Comparison of ENCODE assay signal across 31 cellular contexts in genomic region chr4:77050962-77051361, GRCh38.
"Had no signal": no experiment of that assay in that cellular context is flagged by ENCODE, and none has a peak within 500 bp of the region (broad histone marks: within the 10 kb centered on the region; RNA-seq: fewer than 3 reads in every experiment).

No MANE protein-coding gene starts in this region.

- H3K27ac Mint-ChIP-seq: activated CD4-positive, alpha-beta memory T cell treated with anti-CD3 and anti-CD28 coated beads for 36 hours; activated CD4-positive, alpha-beta T cell treated with anti-CD3 and anti-CD28 coated beads, Interleukin-2, amount 10 ng/mL, durations not matched to agents 24 days and 14 days; activated CD8-positive, alpha-beta memory T cell treated with anti-CD3 and anti-CD28 coated beads, Interleukin-2, amount 10 ng/mL, durations not matched to agents 7 days and 5 days; activated naive CD4-positive, alpha-beta T cell treated with anti-CD3 and anti-CD28 coated beads for 36 hours; nephron progenitor cell had no signal

- H3K9me3 Mint-ChIP-seq: activated CD4-positive, alpha-beta memory T cell treated with anti-CD3 and anti-CD28 coated beads for 36 hours; activated CD4-positive, alpha-beta T cell treated with anti-CD3 and anti-CD28 coated beads, Interleukin-2, amount 10 ng/mL, durations not matched to agents 24 days and 14 days; activated naive CD4-positive, alpha-beta T cell treated with anti-CD3 and anti-CD28 coated beads for 36 hours; central memory CD8-positive, alpha-beta T cell; nephron progenitor cell; stimulated activated naive B cell treated with anti-CD40 and anti-IgM and Interleukin-4, amounts not matched to agents 10 μg/mL and 1 μg/mL and 100 μg/mL, for 72 hours had no signal

- H3K27ac ChIP-seq: gastrocnemius medialis, hepatocyte, left ventricle myocardium inferior, neutrophil, pancreas, prostate gland, sigmoid colon, thoracic aorta had no signal

- ATAC-seq: activated CD8-positive, alpha-beta memory T cell treated with anti-CD3 and anti-CD28 coated beads, Interleukin-2, amount 10 ng/mL, durations not matched to agents 7 days and 5 days; gastrocnemius medialis; pancreas; stimulated activated naive B cell treated with anti-CD40 and anti-IgM and Interleukin-4, amounts not matched to agents 10 μg/mL and 1 μg/mL and 100 μg/mL, for 72 hours; T-helper 17 cell had no signal

- H3K27me3 Mint-ChIP-seq: activated CD4-positive, alpha-beta memory T cell treated with anti-CD3 and anti-CD28 coated beads for 36 hours; activated CD4-positive, alpha-beta T cell treated with anti-CD3 and anti-CD28 coated beads, Interleukin-2, amount 10 ng/mL, durations not matched to agents 24 days and 14 days; activated CD8-positive, alpha-beta memory T cell treated with anti-CD3 and anti-CD28 coated beads, Interleukin-2, amount 10 ng/mL, durations not matched to agents 7 days and 5 days; central memory CD8-positive, alpha-beta T cell; stimulated activated naive B cell treated with anti-CD40 and anti-IgM and Interleukin-4, amounts not matched to agents 10 μg/mL and 1 μg/mL and 100 μg/mL, for 72 hours; T-helper 17 cell had no signal

- H3K4me1 ChIP-seq: pancreas, prostate gland had no signal

- H3K4me3 ChIP-seq: gastrocnemius medialis, hepatocyte, left ventricle myocardium inferior, lung, pancreas, prostate gland, sigmoid colon, thoracic aorta had no signal

- H3K27me3 ChIP-seq: gastrocnemius medialis, hepatocyte, neutrophil, pancreas, sigmoid colon had no signal

- H3K36me3 ChIP-seq: prostate gland had no signal

- H3K9me3 ChIP-seq: gastrocnemius medialis, left ventricle myocardium inferior, neutrophil, pancreas, prostate gland, sigmoid colon, thoracic aorta had no signal

- DNase-seq: activated CD4-positive, alpha-beta memory T cell treated with anti-CD3 and anti-CD28 coated beads for 36 hours; activated CD4-positive, alpha-beta T cell treated with anti-CD3 and anti-CD28 coated beads, Interleukin-2, amount 10 ng/mL, durations not matched to agents 24 days and 14 days; activated CD4-positive, CD25-positive, alpha-beta regulatory T cell treated with anti-CD3 and anti-CD28 coated beads, Interleukin-2, amount 50 U/mL, for 72 hours; activated CD8-positive, alpha-beta memory T cell treated with anti-CD3 and anti-CD28 coated beads, Interleukin-2, amount 10 ng/mL, durations not matched to agents 7 days and 5 days; activated effector memory CD4-positive, alpha-beta T cell treated with anti-CD3 and anti-CD28 coated beads, Interleukin-2, amount 50 U/mL, for 16 hours; activated naive CD4-positive, alpha-beta T cell treated with anti-CD3 and anti-CD28 coated beads for 36 hours; amygdala; dermis blood vessel endothelial cell; effector CD4-positive, alpha-beta T cell; gastrocnemius medialis; glutamatergic neuron; islet precursor cell; left ventricle myocardium inferior; nephron progenitor cell; pancreas; retina; sigmoid colon; small intestine; stimulated activated CD4-positive, alpha-beta T cell treated with anti-CD3 and anti-CD28 coated beads, Interleukin-1b, Interleukin-23, amount 100 ng/mL, for 48 hours; stimulated activated CD4-positive, alpha-beta T cell treated with anti-CD3 and anti-CD28 coated beads, Interleukin-4, amount 100 ng/mL, for 4 hours; stimulated activated CD8-positive, alpha-beta memory T cell treated with anti-CD3 and anti-CD28 coated beads, Interleukin-4, amount 100 ng/mL, for 48 hours; stimulated activated naive B cell treated with anti-CD40 and anti-IgM and Interleukin-4, amounts not matched to agents 10 μg/mL and 1 μg/mL and 100 μg/mL, for 72 hours; T-helper 17 cell; T1000; trophoblast cell had no signal

- H2AFZ ChIP-seq: hepatocyte had no signal

- H3K4me3 Mint-ChIP-seq: activated CD4-positive, alpha-beta memory T cell treated with anti-CD3 and anti-CD28 coated beads for 36 hours; activated CD4-positive, alpha-beta T cell treated with anti-CD3 and anti-CD28 coated beads, Interleukin-2, amount 10 ng/mL, durations not matched to agents 24 days and 14 days; activated CD8-positive, alpha-beta memory T cell treated with anti-CD3 and anti-CD28 coated beads, Interleukin-2, amount 10 ng/mL, durations not matched to agents 7 days and 5 days; activated naive CD4-positive, alpha-beta T cell treated with anti-CD3 and anti-CD28 coated beads for 36 hours; central memory CD8-positive, alpha-beta T cell; nephron progenitor cell; stimulated activated naive B cell treated with anti-CD40 and anti-IgM and Interleukin-4, amounts not matched to agents 10 μg/mL and 1 μg/mL and 100 μg/mL, for 72 hours; T-helper 17 cell had no signal

- H3K4me2 ChIP-seq: hepatocyte had no signal
